8 cellular contexts compared by ENCODE assay signal in the genomic region with DNA sequence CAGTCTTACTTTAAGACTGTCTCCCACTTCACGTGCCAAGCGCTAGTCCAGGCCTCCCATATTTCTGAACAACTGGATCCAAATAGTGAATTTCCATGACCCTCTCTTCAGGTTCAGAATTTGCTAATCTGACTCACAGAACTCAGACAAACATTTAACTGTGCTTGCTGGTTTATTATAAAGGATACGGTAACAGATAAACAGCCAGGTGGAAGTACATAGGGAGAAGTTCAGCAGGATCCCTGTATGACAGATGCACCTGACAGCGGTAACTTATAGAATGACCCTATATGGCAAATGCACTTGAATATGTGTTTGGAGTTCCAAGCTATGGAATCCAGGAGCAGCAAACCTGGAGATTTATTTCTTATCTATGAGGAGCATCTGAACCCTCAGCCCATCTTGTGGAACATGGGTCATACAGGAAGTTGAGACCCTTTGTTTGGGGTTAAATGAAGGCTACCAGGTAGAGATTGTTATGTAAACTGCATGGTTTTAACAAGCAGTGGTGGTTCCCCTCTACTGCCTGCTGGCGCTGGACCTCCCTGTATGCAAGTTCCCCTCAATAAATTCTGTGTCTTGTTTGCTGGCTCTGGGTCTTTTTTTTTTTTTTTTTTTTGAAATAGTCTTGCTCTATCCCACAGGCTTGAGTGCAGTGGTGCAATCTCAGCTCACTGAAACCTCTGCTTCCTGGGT.
"Had no signal": no experiment of that assay in that cellular context is flagged by ENCODE, and none has a peak within 500 bp of the region (broad histone marks: within the 10 kb centered on the region; RNA-seq: fewer than 3 reads in every experiment).

No MANE protein-coding gene starts in this region.

- H3K4me1 ChIP-seq: HAP-1 had no signal

- FAIRE-seq: HepG2 had no signal

- H3K36me3 ChIP-seq: HAP-1 had no signal

- H3K4me1 Mint-ChIP-seq: IgD-negative memory B cell had no signal

- H3K9ac ChIP-seq: GM23248 had no signal

- H3K9me3 ChIP-seq: HAP-1 had no signal

- DNase-seq: GM23248, H7, HFFc6 had no signal

- H3K27me3 Mint-ChIP-seq: IgD-negative memory B cell had no signal

- H2AFZ ChIP-seq: GM23248 had no signal

- H3K27ac ChIP-seq: GM23248, HL-60 had no signal

- H3K4me3 Mint-ChIP-seq: HFFc6, IgD-negative memory B cell had no signal

- H3K27ac Mint-ChIP-seq: HFFc6, IgD-negative memory B cell had no signal

- H3K4me3 ChIP-seq: GM23248, HAP-1 had no signal

- ATAC-seq: HCT116, HepG2 had no signal

- H3K36me3 Mint-ChIP-seq: IgD-negative memory B cell had no signal
